In the genomic region with DNA sequence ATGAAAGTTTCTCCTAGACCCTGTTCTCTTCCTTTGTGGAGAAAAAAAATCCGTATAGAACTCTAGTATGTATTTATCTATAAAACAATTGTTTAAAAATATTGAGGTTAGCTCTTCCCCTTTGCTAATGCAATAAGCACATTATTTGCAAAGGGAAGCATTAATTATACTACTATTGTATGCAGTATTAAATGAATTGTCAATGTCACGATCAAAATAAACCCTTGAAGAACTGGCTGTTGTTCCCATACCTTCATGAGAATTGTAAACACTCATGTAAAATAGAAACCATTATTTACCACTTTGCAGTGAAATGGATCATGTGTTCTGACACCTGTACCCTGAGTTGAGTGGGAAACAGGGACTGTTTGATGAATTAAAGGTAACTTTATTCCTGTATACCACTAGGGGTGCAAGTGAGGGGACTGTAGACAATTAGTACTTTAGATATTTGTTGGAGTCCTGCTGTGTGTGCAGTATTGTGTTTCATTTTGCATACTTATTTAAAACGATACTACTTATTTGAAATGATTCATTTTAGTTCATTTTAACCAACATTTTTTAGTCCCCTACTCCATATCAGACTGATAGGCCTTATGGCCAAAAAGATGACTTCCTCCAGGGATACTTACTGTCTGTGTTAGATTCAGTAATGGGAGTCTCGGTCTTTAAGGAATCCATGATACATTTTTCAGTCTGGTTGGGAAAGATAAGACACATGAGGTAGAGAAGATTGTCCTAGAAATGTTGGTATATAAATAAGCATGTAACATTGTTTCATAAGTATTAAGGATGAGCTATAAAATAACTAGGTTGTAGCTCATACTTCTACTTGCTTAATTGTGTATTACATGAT, we compare ENCODE assay signal across 7 cellular contexts. TPM values are rescaled to one million over a fixed set of nuclear protein-coding genes. Genes with fewer than 3 reads are reported as not detected.
DNase-seq lines count a peak whose midpoint lies in the region; ATAC-seq, FAIRE-seq and TF ChIP-seq lines count a peak whose summit lies in the region.

No MANE protein-coding gene starts in this region.

- H3K4me1 ChIP-seq in IMR-90 (ENCODE audit: control insufficient read depth, insufficient read depth, low read length) (peaks cover under 1% of the 10 kb centered on the region), astrocyte (ENCODE audit: insufficient read depth, low read length) (no peaks in the 10 kb centered on the region)

- DNase-seq in IMR-90, result peak; percentile 16
- DNase-seq in astrocyte (ENCODE audit: low read depth), result peak; percentile 26
- DNase-seq in natural killer cell, result no peak
- no peak for DNase-seq in DMS114 treated with DMSO at 0.1 percent for 48 hours (lab: John Stamatoyannopoulos, UW; ENCODE audit: unreplicated experiment)
- no peak for DNase-seq in GDM1 (lab: John Stamatoyannopoulos, UW)

- H2AFZ ChIP-seq in IMR-90 (replicated peaks; ENCODE audit: low read length, poor library complexity) (no peak overlapping the region), astrocyte (ENCODE audit: low read depth, low read length) (no peak overlapping the region)

- H3K27me3 ChIP-seq in IMR-90 (ENCODE audit: control insufficient read depth, insufficient read depth, low read length), result no peaks in the 10 kb centered on the region
- H3K27me3 ChIP-seq in astrocyte (ENCODE audit: insufficient read depth, low read length), result no peaks in the 10 kb centered on the region

- no peaks in the 10 kb centered on the region for H3K9me3 ChIP-seq in IMR-90 (ENCODE audit: control insufficient read depth, insufficient read depth, low read length)
- H3K9me3 ChIP-seq in astrocyte (ENCODE audit: insufficient read depth, low read depth, low read length), result no peaks in the 10 kb centered on the region

- no peak overlapping the region for H4K8ac ChIP-seq in IMR-90 (ENCODE audit: low read depth in 2 of 2, low read length in 2 of 2)

- no peak overlapping the region for H4K91ac ChIP-seq in IMR-90 (ENCODE audit: insufficient read depth, low read depth, low read length)

- H3K23ac ChIP-seq in IMR-90 (ENCODE audit: low read depth, low read length), result no peak overlapping the region

- H3K9me1 ChIP-seq in IMR-90 (ENCODE audit: insufficient read depth, low read length), result peaks cover 8% of the 10 kb centered on the region; the same call in 1 of the 2 replicates

- H2AK9ac ChIP-seq in IMR-90 (replicated peaks; ENCODE audit: low read depth, low read length, poor library complexity), result no peak overlapping the region

- in situ Hi-C loops in IMR-90 (cut with MboI; ENCODE audit: low sequenced_read_pairs), result no loop called here

- no peaks in the 10 kb centered on the region for H3K9me3 Mint-ChIP-seq in astrocyte (ENCODE audit: unreplicated experiment)
- H3K9me3 Mint-ChIP-seq in natural killer cell, result no peaks in the 10 kb centered on the region

- TF ChIP-seq RAD21 in IMR-90 (IDR thresholded peaks at IDR 0.05; ENCODE audit: low read length), result peak; percentile 40

- H3K4me3 ChIP-seq in IMR-90 (ENCODE audit: insufficient read depth, low read depth, low read length), result no peak overlapping the region
- no peak overlapping the region for H3K4me3 ChIP-seq in astrocyte (ENCODE audit: insufficient read depth, low read depth, low read length)

- H3K4me3 Mint-ChIP-seq in astrocyte (ENCODE audit: unreplicated experiment) (no peak overlapping the region), natural killer cell (no peak overlapping the region)

- no peak overlapping the region for H3K27ac ChIP-seq in IMR-90 (ENCODE audit: insufficient read depth, low read length)
- no peak overlapping the region for H3K27ac ChIP-seq in astrocyte (ENCODE audit: low read depth, low read length)

- no peak overlapping the region for H4K5ac ChIP-seq in IMR-90 (ENCODE audit: low read depth, low read length)

- POLR2A ChIA-PET in IMR-90 (lab: Charles Lee; ENCODE audit: unreplicated experiment), result no interaction called here

- H3K27ac Mint-ChIP-seq in astrocyte (ENCODE audit: unreplicated experiment), result no peak overlapping the region
- H3K27ac Mint-ChIP-seq in natural killer cell, result no peak overlapping the region

- H3K9ac ChIP-seq in IMR-90 (ENCODE audit: low read depth, low read length), result no peak overlapping the region
- H3K9ac ChIP-seq in astrocyte (ENCODE audit: low read length), result no peak overlapping the region

- H3K18ac ChIP-seq in IMR-90 (ENCODE audit: low read depth, low read length), result no peak overlapping the region

- no peak overlapping the region for H2BK5ac ChIP-seq in IMR-90 (ENCODE audit: low read depth, low read length, poor library complexity, severe bottlenecking)

- H3K56ac ChIP-seq in IMR-90 (ENCODE audit: extremely low read depth, insufficient read depth, low read length), result no peak overlapping the region

- intact Hi-C loops in IMR-90 (cut with micrococcal nuclease), result no loop called here
- intact Hi-C loops in natural killer cell (cut with micrococcal nuclease), result no loop called here

- no peak overlapping the region for H2BK120ac ChIP-seq in IMR-90 (ENCODE audit: low read depth, low read length)

- peaks cover 73% of the 10 kb centered on the region for H3K79me2 ChIP-seq in astrocyte (ENCODE audit: insufficient read depth, low read length)

- H3K36me3 ChIP-seq in IMR-90 (ENCODE audit: control insufficient read depth, insufficient read depth, low read length) (no peaks in the 10 kb centered on the region), astrocyte (ENCODE audit: insufficient read depth, low read length) (no peaks in the 10 kb centered on the region)

- dilution Hi-C loops in IMR-90 (cut with HindIII; ENCODE audit: low sequenced_read_pairs, unreplicated experiment), result no loop called here

- TF ChIP-seq POLR2A in IMR-90 (IDR thresholded peaks at IDR 0.05; ENCODE audit: low read depth, low read length), result no peak

- H3K4me2 ChIP-seq in IMR-90 (ENCODE audit: low read depth, low read length), result no peak overlapping the region
- H3K4me2 ChIP-seq in astrocyte (ENCODE audit: low read length), result no peak overlapping the region

- H3K4ac ChIP-seq in IMR-90 (ENCODE audit: low read depth, low read length), result no peak overlapping the region

- no peak overlapping the region for H3K14ac ChIP-seq in IMR-90 (replicated peaks; ENCODE audit: low read depth, low read length)

- ATAC-seq in GM21381 (IDR thresholded peaks at IDR 0.05; ENCODE audit: unreplicated experiment), result peak; percentile 68
- ATAC-seq in IMR-90 (ENCODE audit: low read depth), result peak; percentile 60
- peak; percentile 44 to 57 (median 57) for ATAC-seq in natural killer cell

- no peak overlapping the region for H2BK15ac ChIP-seq in IMR-90 (ENCODE audit: low read depth, low read length)

- no CpG with 5 or more reads among the region's 4 CpGs for WGBS in IMR-90 (ENCODE audit: extremely low coverage in 2 of 2, insufficient read length in 1 of 2), 2 experiments

- H3K36me3 Mint-ChIP-seq in astrocyte (ENCODE audit: low read depth, unreplicated experiment) (peaks cover under 1% of the 10 kb centered on the region), natural killer cell (no peaks in the 10 kb centered on the region)

- TF ChIP-seq CTCF in GM12872 (IDR thresholded peaks at IDR 0.05; ENCODE audit: insufficient read depth, low read depth, low read length) (peak; percentile 65), IMR-90 (conservative IDR thresholded peaks at IDR 0.05; ENCODE audit: low read depth, low read length) (peak; percentile 46), astrocyte (IDR thresholded peaks at IDR 0.05; ENCODE audit: insufficient read depth, low read depth, low read length) (peak; percentile 52), natural killer cell (IDR thresholded peaks at IDR 0.05) (peak; percentile 48)

- H3K4me1 Mint-ChIP-seq in astrocyte (ENCODE audit: low read depth, unreplicated experiment) (peaks cover 16% of the 10 kb centered on the region), natural killer cell (no peaks in the 10 kb centered on the region)

- no peak overlapping the region for H2BK20ac ChIP-seq in IMR-90 (ENCODE audit: low read depth, low read length)

- no peak overlapping the region for H2AK5ac ChIP-seq in IMR-90 (ENCODE audit: low read depth, low read length)

- no peaks in the 10 kb centered on the region for H3K27me3 Mint-ChIP-seq in astrocyte (ENCODE audit: low read depth, unreplicated experiment)
- H3K27me3 Mint-ChIP-seq in natural killer cell (ENCODE audit: low read depth in 2 of 2), result peaks cover 0 to 12% of the 10 kb centered on the region in 2 donors

- FAIRE-seq in astrocyte (lab: Jason Lieb, UNC), result no peak

- H4K20me1 ChIP-seq in IMR-90 (ENCODE audit: insufficient read depth, low read length), result peaks cover 18% of the 10 kb centered on the region
- peaks cover 37% of the 10 kb centered on the region for H4K20me1 ChIP-seq in astrocyte (ENCODE audit: insufficient read depth, low read length)

- BruUV-seq in IMR-90 (replicated peaks; lab: Mats Ljungman, UMichigan), result no TSS peak

- peaks cover 22 to 55% of the 10 kb centered on the region in 2 experiments for H3K79me1 ChIP-seq in IMR-90 (ENCODE audit: low read depth in 1 of 2, low read length in 2 of 2)

- CTCF ChIA-PET in IMR-90 (lab: Yijun Ruan, JAX), result no interaction called here

TF ChIP-seq in IMR-90, 13 proteins besides CTCF, POLR2A, EP300 and RAD21:
- no peak for TF ChIP-seq CEBPB (IDR thresholded peaks at IDR 0.05; ENCODE audit: low read depth, low read length)
- TF ChIP-seq BHLHE40 (IDR thresholded peaks at IDR 0.05; ENCODE audit: low read depth, low read length), result no peak
- TF ChIP-seq RFX5 (IDR thresholded peaks at IDR 0.05; ENCODE audit: low read depth, low read length), result no peak
- 0 out of 2 replicates have a peak, but pooled peaks have one; percentile 8 for TF ChIP-seq MAFK (IDR thresholded peaks at IDR 0.05; ENCODE audit: low read depth, low read length)
- TF ChIP-seq RCOR1 (IDR thresholded peaks at IDR 0.05; ENCODE audit: insufficient replicate concordance, low read length), result no peak

RNA-seq across cellular contexts. Expression of gene PKP4, which starts 7.9 kb away (rescaled TPM):
- total RNA-seq in IMR-90 (2012; rRNA removed) (37.5 and 37.8 TPM in 2 replicates), astrocyte (34.0 and 38.4 TPM in 2 replicates), natural killer cell (1 to 10 TPM; 5.9 to 8.4 (median 7.2) TPM)
- polyA plus RNA-seq in IMR-90 (2012; rRNA removed), result 18.6 and 20.1 TPM in 2 replicates
- 7.9 and 9.2 TPM in 2 replicates for polyA plus RNA-seq in IMR-90 (2012; cell fraction: cytosol; rRNA removed)
- 33.8 and 61.9 TPM in 2 replicates for polyA plus RNA-seq in IMR-90 (2012; cell fraction: nucleus; rRNA removed; ENCODE audit: low replicate concordance)

RNA-seq across cellular contexts. Expression of gene CCDC148, which starts 8.1 kb away (rescaled TPM):
- 0.18 and 0.56 TPM in 2 replicates for total RNA-seq in IMR-90 (2012; rRNA removed)
- 0.17 and 0.31 TPM in 2 replicates for polyA plus RNA-seq in IMR-90 (2012; rRNA removed)
- 0.04 TPM in 1 of 2 replicates, not detected in the other for polyA plus RNA-seq in IMR-90 (2012; cell fraction: cytosol; rRNA removed)
- 0.08 and 0.62 TPM in 2 replicates for polyA plus RNA-seq in IMR-90 (2012; cell fraction: nucleus; rRNA removed; ENCODE audit: low replicate concordance)
- 1.4 and 2.4 TPM in 2 replicates for total RNA-seq in astrocyte
- total RNA-seq in natural killer cell, result not detected

Comparison
In these comparisons a context has a peak if more than half of its experiments do, and no peak if none do; other contexts are left out.
1. DNase-seq: peak in IMR-90 (single experiment) and astrocyte (single experiment); none in natural killer cell (single experiment), DMS114 treated with DMSO at 0.1 percent for 48 hours (single experiment) and GDM1 (single experiment).
2. Peak in every context shown above with its lines, with median percentiles within 50 percentile points of each other: CTCF ChIP-seq and ATAC-seq.